8 cellular contexts compared by ENCODE assay signal in the genomic region with DNA sequence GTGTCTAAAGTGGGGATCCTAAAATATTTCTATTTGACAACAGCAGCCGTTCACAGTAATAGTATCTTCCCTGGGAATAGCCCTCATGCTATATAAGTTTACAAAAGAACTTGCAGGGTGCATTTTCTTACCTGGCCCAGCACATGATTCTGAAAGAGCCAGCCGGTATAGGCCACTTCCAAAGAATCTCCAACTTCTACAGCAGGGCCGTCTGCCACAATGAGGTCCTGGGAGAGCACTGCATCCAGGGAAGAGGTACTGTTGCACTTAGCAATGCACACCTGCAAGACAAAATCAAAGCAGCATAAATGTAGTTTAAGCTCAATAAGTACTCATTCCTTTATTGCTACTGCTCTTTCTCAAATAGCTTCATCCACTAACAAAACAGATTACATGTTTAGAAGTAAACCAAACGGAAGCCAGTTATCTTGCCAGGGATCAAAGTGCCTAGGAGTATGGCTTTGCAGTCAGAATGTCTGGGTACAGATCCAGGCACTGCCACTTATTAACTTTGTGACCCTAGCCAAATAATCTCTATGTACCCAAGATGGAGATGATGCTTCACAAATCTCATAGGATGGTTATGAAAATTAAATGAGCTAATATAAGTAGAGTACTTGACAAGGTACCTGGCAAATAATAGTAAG.
"Had no signal": no experiment of that assay in that cellular context is flagged by ENCODE, and none has a peak within 500 bp of the region (broad histone marks: within the 10 kb centered on the region; RNA-seq: fewer than 3 reads in every experiment).

No MANE protein-coding gene starts in this region.

- ATAC-seq: GM23338, K562 had no signal

- H3K9me3 Mint-ChIP-seq: GM23338, H9 had no signal

- H3K4me1 Mint-ChIP-seq: GM23338, H9 had no signal

- DNase-seq: H9, HCEC 1CT, IMR-90, KG1 had no signal

- FAIRE-seq: H1, H54, K562 had no signal

- H3K27ac Mint-ChIP-seq: GM23338, H9 had no signal

- H3K4me3 Mint-ChIP-seq: GM23338, H9 had no signal
